In the genomic region with DNA sequence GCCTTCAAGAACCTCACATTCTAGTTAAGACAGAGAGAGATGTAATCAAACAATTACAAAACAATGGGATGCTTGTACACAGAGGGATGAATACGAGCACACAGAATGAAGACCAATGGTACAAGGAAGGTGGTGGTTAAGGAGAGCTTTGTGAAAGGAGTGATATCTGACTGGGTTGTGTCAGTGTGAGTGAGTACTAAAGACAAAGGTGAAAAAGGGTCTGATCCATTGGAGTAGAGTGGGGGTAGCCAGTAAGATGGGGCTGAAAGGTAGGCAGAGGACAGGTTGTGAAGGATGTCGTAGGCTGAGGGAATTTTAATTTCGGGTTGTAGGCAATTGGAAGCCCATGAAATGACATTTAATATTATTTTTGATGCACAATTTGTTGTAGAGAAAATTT, we compare ENCODE assay signal across 19 cellular contexts. TPM values are rescaled to one million over a fixed set of nuclear protein-coding genes. Genes with fewer than 3 reads are reported as not detected.
A peak's percentile ranks its signal among the peaks of the same experiment; 100 is the strongest.
DNase-seq lines count a peak whose midpoint lies in the region; ATAC-seq, FAIRE-seq and TF ChIP-seq lines count a peak whose summit lies in the region.
"Had no signal": no experiment of that assay in that cellular context is flagged by ENCODE, and none has a peak within 500 bp of the region (broad histone marks: within the 10 kb centered on the region; RNA-seq: fewer than 3 reads in every experiment).

No MANE protein-coding gene starts in this region.

- no peak overlapping the region for H3K4me3 Mint-ChIP-seq in neural progenitor cell
- H3K4me3 Mint-ChIP-seq: CD4-positive, alpha-beta memory T cell had no signal

- H3K36me3 Mint-ChIP-seq in neural progenitor cell: peaks cover 5% of the 10 kb centered on the region

- dilution Hi-C loops in endothelial cell of umbilical vein (cut with MboI; ENCODE audit: extremely low pct_ligation_motif_present, low sequenced_read_pairs): no loop called here

- H2AFZ ChIP-seq in Karpas-422 (ENCODE audit: low read length) (no peak overlapping the region), GM12878 (ENCODE audit: control insufficient read depth, low read depth, low read length) (no peak overlapping the region), endothelial cell of umbilical vein (ENCODE audit: low read depth, low read length) (no peak overlapping the region), neural progenitor cell (replicated peaks) (no peak overlapping the region)

- DNase-seq in Karpas-422: no peak
- no peak for DNase-seq in GM12878 (ENCODE audit: low read depth, low spot score)
- DNase-seq in endothelial cell of umbilical vein (ENCODE audit: low read depth, low spot score): no peak
- no peak for DNase-seq in neural progenitor cell (ENCODE audit: low spot score)
- no peak for DNase-seq in pancreas
- no peak for DNase-seq in nucleus accumbens (lab: John Stamatoyannopoulos, UW)
- DNase-seq: BE2C; CD4-positive, alpha-beta memory T cell; DMS79 treated with DMSO at 0.1 percent for 48 hours; EL; GOT3 had no signal

- SMC1A ChIA-PET in GM12878 (lab: Charles Lee; ENCODE audit: uncharacterized antibody, unreplicated experiment): no interaction called here

- intact Hi-C loops in GM12878 (cut with micrococcal nuclease; ENCODE audit: unreplicated experiment) (no loop called here), endothelial cell of umbilical vein (cut with micrococcal nuclease) (loop anchor here (1.0 to 10.0 kb wide), 7 partner anchors 10 to 200 kb away; partner anchors contain the start of genes MORN5, MRRF, NDUFA8 and RBM18), pancreas (cut with DNase I) (no loop called here)

- CTCF ChIA-PET in GM12878 (lab: Yijun Ruan, JAX): interaction anchor here (1.1 kb wide), 1 partner anchor 156 kb away, joined by 3 read pairs; no protein-coding TSS in a partner anchor
- CTCF ChIA-PET in endothelial cell of umbilical vein (lab: Charles Lee): interaction anchor here (0.7 to 4.6 kb wide), 7 partner anchors 9 to 155 kb away, joined by 3 to 20 read pairs (median 5); partner anchors contain the start of genes MRRF and RBM18

- 84% methylated on average over 3 of the region's 3 CpGs for WGBS in GM12878 (ENCODE audit: insufficient coverage, insufficient replicate concordance, low lambda C conversion rate, missing lambda C conversion rate)
- 85 to 86% methylated on average over 3 of the region's 3 CpGs for WGBS in pancreas, 2 donors

- H3K4me2 ChIP-seq in Karpas-422 (ENCODE audit: low read depth, low read length, poor library complexity, severe bottlenecking): no peak overlapping the region
- no peak overlapping the region for H3K4me2 ChIP-seq in GM12878 (ENCODE audit: control insufficient read depth, insufficient read depth)
- H3K4me2 ChIP-seq in endothelial cell of umbilical vein (ENCODE audit: insufficient read depth, low read length): peak overlapping the region; percentile 81
- H3K4me2 ChIP-seq in neural progenitor cell: no peak overlapping the region
- H3K4me2 ChIP-seq: A549 had no signal

- H3K27me3 Mint-ChIP-seq in neural progenitor cell (ENCODE audit: insufficient read depth, low read depth): no peaks in the 10 kb centered on the region
- H3K27me3 Mint-ChIP-seq: CD4-positive, alpha-beta memory T cell had no signal

- H3K27ac ChIP-seq in Karpas-422 (ENCODE audit: low read length): no peak overlapping the region
- H3K27ac ChIP-seq in GM12878 (ENCODE audit: control insufficient read depth, insufficient read depth): no peak overlapping the region
- peak overlapping the region; percentile 88 for H3K27ac ChIP-seq in endothelial cell of umbilical vein (ENCODE audit: insufficient read depth, low read depth, low read length)
- no peak overlapping the region for H3K27ac ChIP-seq in neural progenitor cell
- no peak overlapping the region for H3K27ac ChIP-seq in pancreas
- H3K27ac ChIP-seq: A549, C4-2B had no signal

- TF ChIP-seq EP300 in GM12878 (IDR thresholded peaks at IDR 0.05; ENCODE audit: borderline replicate concordance in 1 of 2, control insufficient read depth in 1 of 2, low read depth in 2 of 2, low read length in 2 of 2): no peak

- 0 out of 2 replicates have a peak, but pooled peaks cover 3% of the 10 kb centered on the region for H4K20me1 ChIP-seq in Karpas-422 (ENCODE audit: insufficient read depth, low read depth, low read length)
- H4K20me1 ChIP-seq in GM12878 (ENCODE audit: control insufficient read depth, insufficient read depth): no peaks in the 10 kb centered on the region
- H4K20me1 ChIP-seq in endothelial cell of umbilical vein (replicated peaks; ENCODE audit: control insufficient read depth, extremely low read depth, insufficient read depth, low read length): no peaks in the 10 kb centered on the region
- H4K20me1 ChIP-seq in neural progenitor cell (ENCODE audit: low read depth): peaks cover 8% of the 10 kb centered on the region

- H3K4me1 ChIP-seq in Karpas-422 (ENCODE audit: low read length) (peaks cover 9% of the 10 kb centered on the region), GM12878 (ENCODE audit: control insufficient read depth, insufficient read depth, low read length) (no peaks in the 10 kb centered on the region), endothelial cell of umbilical vein (ENCODE audit: control insufficient read depth, extremely low read depth, insufficient read depth, low read length) (peaks cover 37% of the 10 kb centered on the region), neural progenitor cell (no peaks in the 10 kb centered on the region), pancreas (no peaks in the 10 kb centered on the region)
- H3K4me1 ChIP-seq: A549, BE2C had no signal

- no peaks in the 10 kb centered on the region for H3K4me1 Mint-ChIP-seq in neural progenitor cell

- H3K9me3 Mint-ChIP-seq in neural progenitor cell: no peaks in the 10 kb centered on the region
- H3K9me3 Mint-ChIP-seq: CD4-positive, alpha-beta memory T cell had no signal

- no peak for ATAC-seq in GM12878
- ATAC-seq in SK-N-SH treated with all-trans-retinoic acid at 6 μM for 48 hours: no peak
- ATAC-seq in pancreas: no peak
- ATAC-seq: A549 had no signal

- TF ChIP-seq CTCF in GM12878 (IDR thresholded peaks at IDR 0.05 in 2 of 3, conservative IDR thresholded peaks at IDR 0.05 in 1 of 3; ENCODE audit: control insufficient read depth in 2 of 3, extremely low read depth in 1 of 3, insufficient read depth in 1 of 3, low read depth in 3 of 3, low read length in 3 of 3): no peak
- TF ChIP-seq CTCF in endothelial cell of umbilical vein (IDR thresholded peaks at IDR 0.05; ENCODE audit: extremely low read depth in 1 of 2, insufficient read depth in 1 of 2, low read depth in 1 of 2, low read length in 2 of 2): no peak
- no peak for TF ChIP-seq CTCF in neural progenitor cell (IDR thresholded peaks at IDR 0.05)
- no peak for TF ChIP-seq CTCF in pancreas (IDR thresholded peaks at IDR 0.05)

- H3K9me2 ChIP-seq in Karpas-422 (replicated peaks; ENCODE audit: insufficient read depth, low read length): no peaks in the 10 kb centered on the region

- H3K9me3 ChIP-seq in Karpas-422 (ENCODE audit: low read length) (no peaks in the 10 kb centered on the region), GM12878 (replicated peaks; ENCODE audit: control insufficient read depth, insufficient read depth, low read length) (no peaks in the 10 kb centered on the region), endothelial cell of umbilical vein (replicated peaks; ENCODE audit: control insufficient read depth, insufficient read depth, low read length) (no peaks in the 10 kb centered on the region), neural progenitor cell (ENCODE audit: low read depth) (no peaks in the 10 kb centered on the region), pancreas (no peaks in the 10 kb centered on the region)
- H3K9me3 ChIP-seq: A549, BE2C, HAP-1 had no signal

- RAD21 ChIA-PET in GM12878 (lab: Charles Lee; ENCODE audit: unreplicated experiment): no interaction called here

- peaks cover 70% of the 10 kb centered on the region for H3K79me2 ChIP-seq in Karpas-422 (ENCODE audit: low read length)
- H3K79me2 ChIP-seq in GM12878 (ENCODE audit: control insufficient read depth, insufficient read depth, low read length): no peaks in the 10 kb centered on the region; the same call in 1 of the 2 replicates
- peaks cover 14% of the 10 kb centered on the region for H3K79me2 ChIP-seq in endothelial cell of umbilical vein (ENCODE audit: control insufficient read depth, insufficient read depth, low read length)
- no peaks in the 10 kb centered on the region for H3K79me2 ChIP-seq in neural progenitor cell (ENCODE audit: low read depth)

- no peak overlapping the region for H3K27ac Mint-ChIP-seq in neural progenitor cell

- H3K27me3 ChIP-seq in Karpas-422 (ENCODE audit: low read length) (no peaks in the 10 kb centered on the region), GM12878 (replicated peaks in 1 of 2; ENCODE audit: control insufficient read depth in 2 of 2, insufficient read depth in 2 of 2, low read length in 1 of 2) (no peaks in the 10 kb centered on the region), endothelial cell of umbilical vein (ENCODE audit: control insufficient read depth in 2 of 2, insufficient read depth in 2 of 2, low read length in 2 of 2) (no peaks in the 10 kb centered on the region), neural progenitor cell (no peaks in the 10 kb centered on the region), pancreas (no peaks in the 10 kb centered on the region)
- H3K27me3 ChIP-seq: BE2C had no signal

- no peaks in the 10 kb centered on the region for H3F3A ChIP-seq in neural progenitor cell (ENCODE audit: low read depth)

- H3K4me3 ChIP-seq in Karpas-422 (ENCODE audit: low read length): no peak overlapping the region
- H3K4me3 ChIP-seq in GM12878: no peak overlapping the region
- peak overlapping the region in 1 of 3 experiments; percentile 33 for H3K4me3 ChIP-seq in endothelial cell of umbilical vein (replicated peaks in 1 of 3; ENCODE audit: insufficient read depth in 1 of 3, low read depth in 1 of 3, low read length in 3 of 3)
- H3K4me3 ChIP-seq in neural progenitor cell: no peak overlapping the region
- H3K4me3 ChIP-seq in pancreas: no peak overlapping the region
- H3K4me3 ChIP-seq: A549, HAP-1 had no signal

- TF ChIP-seq RAD21 in GM12878 (IDR thresholded peaks at IDR 0.05; ENCODE audit: insufficient read depth, low read depth, low read length): no peak

- H3K9ac ChIP-seq in Karpas-422 (ENCODE audit: low read length): 0 out of 2 replicates have a peak overlapping the region, but pooled peaks have one; percentile 5
- no peak overlapping the region for H3K9ac ChIP-seq in GM12878 (ENCODE audit: control insufficient read depth, insufficient read depth, low read length)
- H3K9ac ChIP-seq in endothelial cell of umbilical vein (replicated peaks; ENCODE audit: extremely low read depth, insufficient read depth, low read length): peak overlapping the region; percentile 85
- H3K9ac ChIP-seq in neural progenitor cell: peak overlapping the region; percentile 28

- H3K9me1 ChIP-seq in endothelial cell of umbilical vein (replicated peaks; ENCODE audit: control insufficient read depth, extremely low read depth, insufficient read depth, low read length): no peaks in the 10 kb centered on the region

- POLR2A ChIA-PET in GM12878 (lab: Charles Lee) (no interaction called here), endothelial cell of umbilical vein (lab: Charles Lee) (interaction anchor here (0.6 to 2.3 kb wide), 4 partner anchors 10 to 128 kb away, joined by 3 to 14 read pairs (median 4); partner anchors contain the start of genes LHX6, MRRF and RBM18)

- H3K36me3 ChIP-seq in Karpas-422 (ENCODE audit: insufficient read depth, low read length): peaks cover 43% of the 10 kb centered on the region
- H3K36me3 ChIP-seq in GM12878 (ENCODE audit: control insufficient read depth in 2 of 2, insufficient read depth in 2 of 2, low read length in 1 of 2): peaks cover 2 to 18% of the 10 kb centered on the region in 2 experiments; a peak in 3 of 4 replicates
- peaks cover 8 to 16% of the 10 kb centered on the region in 2 experiments for H3K36me3 ChIP-seq in endothelial cell of umbilical vein (ENCODE audit: control insufficient read depth in 2 of 2, extremely low read depth in 1 of 2, insufficient read depth in 2 of 2, low read length in 2 of 2)
- peaks cover 5% of the 10 kb centered on the region for H3K36me3 ChIP-seq in neural progenitor cell
- peaks cover 0 to 29% (median 12%) of the 10 kb centered on the region in 3 donors for H3K36me3 ChIP-seq in pancreas

- FAIRE-seq in GM12878 (lab: Jason Lieb, UNC) (peak; percentile 61), endothelial cell of umbilical vein (lab: Jason Lieb, UNC) (peak; percentile 18), pancreas (lab: Jason Lieb, UNC) (no peak)
- FAIRE-seq: A549, G401.6, GM12892 had no signal

- BruUV-seq in GM12878 (replicated peaks; lab: Mats Ljungman, UMichigan) (no TSS peak), endothelial cell of umbilical vein (replicated peaks; lab: Mats Ljungman, UMichigan) (no TSS peak)

- in situ Hi-C loops in GM12878 (cut with MboI): no loop called here

- TF ChIP-seq POLR2A in GM12878 (IDR thresholded peaks at IDR 0.05; ENCODE audit: low read depth, low read length) (no peak), endothelial cell of umbilical vein (IDR thresholded peaks at IDR 0.05; ENCODE audit: low read depth, low read length) (no peak)

RNA-seq across cellular contexts. Expression of gene RBM18, which starts 9.9 kb away (rescaled TPM):
- 8.5 and 14.5 TPM in 2 replicates for total RNA-seq in Karpas-422 (2014; rRNA removed; shearing (Covaris generic); ENCODE audit: low replicate concordance)
- total RNA-seq in GM12878 (2013; cell fraction: nucleolus; rRNA removed): 9.0 and 9.4 TPM in 2 replicates
- 6.4 and 7.9 TPM in 2 replicates for total RNA-seq in GM12878 (2014; rRNA removed)
- total RNA-seq in GM12878 (2014; rRNA removed; fragmentation: Illumina TruSeq; extraction: Trizol): 10.3 and 10.5 TPM in 2 replicates
- total RNA-seq in GM12878 (2021): 18.2 and 18.6 TPM in 2 replicates
- polyA plus RNA-seq in GM12878 (2011; ENCODE audit: low read depth): 7.0 TPM
- 36.9 and 59.3 TPM in 2 replicates for polyA plus RNA-seq in GM12878 (2011; rRNA removed)
- 12.3 and 13.0 TPM in 2 replicates for polyA plus RNA-seq in GM12878 (2011; cell fraction: cytosol; rRNA removed)
- polyA plus RNA-seq in GM12878 (2011; cell fraction: nucleus; rRNA removed): 8.6 and 10.2 TPM in 2 replicates
- polyA plus RNA-seq in GM12878 (2012): 11.2 and 12.8 TPM in 2 replicates
- polyA plus RNA-seq in GM12878 (2014; fragmentation: Illumina TruSeq; extraction: Trizol): 23.8 and 25.6 TPM in 2 replicates
- 10 to 100 TPM; 41.0 to 42.2 TPM for polyA plus RNA-seq in GM12878 (2014; fragmentation: Nextera tagmentation; extraction: Ambion mirVana)
- 10.9 and 11.5 TPM in 2 replicates for polyA plus RNA-seq in GM12878 (2014; rRNA removed)
- polyA plus RNA-seq in GM12878 (2016; fragmentation: Nextera tagmentation; extraction: Ambion mirVana): 10 to 100 TPM; 42.9 to 46.8 TPM
- 11.8 and 20.6 TPM in 2 replicates for polyA minus RNA-seq in GM12878 (2011; rRNA and poly(A)+ RNA removed)
- polyA minus RNA-seq in GM12878 (2011; cell fraction: cytosol; rRNA and poly(A)+ RNA removed): 4.9 and 7.2 TPM in 2 replicates
- polyA minus RNA-seq in GM12878 (2011; cell fraction: nucleus; rRNA and poly(A)+ RNA removed): 2.8 and 4.5 TPM in 2 replicates
- total RNA-seq in endothelial cell of umbilical vein: 26.9 and 28.6 TPM in 2 replicates
- polyA plus RNA-seq in endothelial cell of umbilical vein: 7.0 and 7.9 TPM in 2 replicates
- polyA plus RNA-seq in endothelial cell of umbilical vein (2011; cell fraction: cytosol; rRNA removed): 15.5 and 18.6 TPM in 2 replicates
- polyA plus RNA-seq in endothelial cell of umbilical vein (2011; cell fraction: nucleus; rRNA removed): 11.8 and 12.0 TPM in 2 replicates
- 22.9 and 24.7 TPM in 2 replicates for polyA plus RNA-seq in endothelial cell of umbilical vein (2012)
- polyA minus RNA-seq in endothelial cell of umbilical vein: 9.6 and 12.9 TPM in 2 replicates
- polyA minus RNA-seq in endothelial cell of umbilical vein (2011; cell fraction: cytosol; rRNA and poly(A)+ RNA removed): 12.4 TPM
- 5.4 TPM in 2 replicates for polyA minus RNA-seq in endothelial cell of umbilical vein (2011; cell fraction: nucleus; rRNA and poly(A)+ RNA removed)
- total RNA-seq in neural progenitor cell (ENCODE audit: low replicate concordance): 8.4 and 12.9 TPM in 2 replicates
- total RNA-seq in pancreas: 10 to 100 TPM in 1 of 6 donors, 1 to 10 TPM in 5; 5.0 to 10.5 (median 7.4) TPM
- polyA plus RNA-seq in pancreas: 1 to 10 TPM; 1.7 to 4.9 TPM

RNA-seq across cellular contexts. Expression of gene MRRF, which starts 9.9 kb away (rescaled TPM):
- 36.3 and 67.3 TPM in 2 replicates for total RNA-seq in Karpas-422 (2014; rRNA removed; shearing (Covaris generic); ENCODE audit: low replicate concordance)
- 111 and 125 TPM in 2 replicates for total RNA-seq in GM12878 (2013; cell fraction: nucleolus; rRNA removed)
- total RNA-seq in GM12878 (2014; rRNA removed) (74.9 and 75.1 TPM in 2 replicates), GM12878 (2014; rRNA removed; fragmentation: Illumina TruSeq; extraction: Trizol) (75.4 and 80.5 TPM in 2 replicates), GM12878 (2021) (55.7 and 64.8 TPM in 2 replicates), endothelial cell of umbilical vein (36.4 and 36.5 TPM in 2 replicates), neural progenitor cell (ENCODE audit: low replicate concordance) (22.1 and 44.4 TPM in 2 replicates), pancreas (10 to 100 TPM; 13.0 to 22.9 (median 17.5) TPM)
- 39.7 TPM for polyA plus RNA-seq in GM12878 (2011; ENCODE audit: low read depth)
- polyA plus RNA-seq in GM12878 (2011; rRNA removed) (111 and 123 TPM in 2 replicates), GM12878 (2014; fragmentation: Illumina TruSeq; extraction: Trizol) (112 and 152 TPM in 2 replicates), GM12878 (2014; fragmentation: Nextera tagmentation; extraction: Ambion mirVana) (10 to 100 TPM; 75.2 to 95.3 TPM), GM12878 (2014; rRNA removed) (75.3 and 87.4 TPM in 2 replicates), GM12878 (2016; fragmentation: Nextera tagmentation; extraction: Ambion mirVana) (10 to 100 TPM; 72.5 to 77.5 TPM), endothelial cell of umbilical vein (24.2 and 27.2 TPM in 2 replicates), pancreas (10 to 100 TPM; 15.1 to 27.8 TPM)
- polyA plus RNA-seq in GM12878 (2011; cell fraction: cytosol; rRNA removed): 65.9 and 69.4 TPM in 2 replicates
- polyA plus RNA-seq in GM12878 (2011; cell fraction: nucleus; rRNA removed): 122 and 181 TPM in 2 replicates
- 37.9 and 49.2 TPM in 2 replicates for polyA plus RNA-seq in GM12878 (2012)
- 62.7 and 70.5 TPM in 2 replicates for polyA minus RNA-seq in GM12878 (2011; rRNA and poly(A)+ RNA removed)
- 17.8 and 25.9 TPM in 2 replicates for polyA minus RNA-seq in GM12878 (2011; cell fraction: cytosol; rRNA and poly(A)+ RNA removed)
- polyA minus RNA-seq in GM12878 (2011; cell fraction: nucleus; rRNA and poly(A)+ RNA removed): 68.1 and 73.4 TPM in 2 replicates
- polyA plus RNA-seq in endothelial cell of umbilical vein (2011; cell fraction: cytosol; rRNA removed): 36.8 and 37.1 TPM in 2 replicates
- 67.3 and 78.8 TPM in 2 replicates for polyA plus RNA-seq in endothelial cell of umbilical vein (2011; cell fraction: nucleus; rRNA removed)
- polyA plus RNA-seq in endothelial cell of umbilical vein (2012): 26.9 and 44.5 TPM in 2 replicates
- 57.9 and 74.1 TPM in 2 replicates for polyA minus RNA-seq in endothelial cell of umbilical vein
- polyA minus RNA-seq in endothelial cell of umbilical vein (2011; cell fraction: cytosol; rRNA and poly(A)+ RNA removed): 49.5 TPM
- polyA minus RNA-seq in endothelial cell of umbilical vein (2011; cell fraction: nucleus; rRNA and poly(A)+ RNA removed): 36.4 and 53.4 TPM in 2 replicates

RNA-seq across cellular contexts. Expression of gene LHX6, which starts 26.0 kb away (rescaled TPM):
- total RNA-seq in Karpas-422 (2014; rRNA removed; shearing (Covaris generic); ENCODE audit: low replicate concordance): not detected in 2 replicates
- not detected in 2 replicates for total RNA-seq in GM12878 (2013; cell fraction: nucleolus; rRNA removed)
- total RNA-seq in GM12878 (2014; rRNA removed): not detected in 2 replicates
- total RNA-seq in GM12878 (2014; rRNA removed; fragmentation: Illumina TruSeq; extraction: Trizol): not detected in 2 replicates
- total RNA-seq in GM12878 (2021): not detected in 2 replicates
- polyA plus RNA-seq in GM12878 (2011; ENCODE audit: low read depth): not detected
- not detected in 2 replicates for polyA plus RNA-seq in GM12878 (2011; rRNA removed)
- not detected in 2 replicates for polyA plus RNA-seq in GM12878 (2011; cell fraction: cytosol; rRNA removed)
- polyA plus RNA-seq in GM12878 (2011; cell fraction: nucleus; rRNA removed): not detected in 2 replicates
- polyA plus RNA-seq in GM12878 (2012): 0.03 TPM in 1 of 2 replicates, not detected in the other
- polyA plus RNA-seq in GM12878 (2014; fragmentation: Illumina TruSeq; extraction: Trizol): not detected in 2 replicates
- not detected for polyA plus RNA-seq in GM12878 (2014; fragmentation: Nextera tagmentation; extraction: Ambion mirVana)
- not detected in 2 replicates for polyA plus RNA-seq in GM12878 (2014; rRNA removed)
- not detected for polyA plus RNA-seq in GM12878 (2016; fragmentation: Nextera tagmentation; extraction: Ambion mirVana)
- polyA minus RNA-seq in GM12878 (2011; rRNA and poly(A)+ RNA removed): not detected in 2 replicates
- polyA minus RNA-seq in GM12878 (2011; cell fraction: cytosol; rRNA and poly(A)+ RNA removed): not detected in 2 replicates
- not detected in 2 replicates for polyA minus RNA-seq in GM12878 (2011; cell fraction: nucleus; rRNA and poly(A)+ RNA removed)
- 9.4 and 18.4 TPM in 2 replicates for total RNA-seq in endothelial cell of umbilical vein
- 1.8 and 2.4 TPM in 2 replicates for polyA plus RNA-seq in endothelial cell of umbilical vein
- polyA plus RNA-seq in endothelial cell of umbilical vein (2011; cell fraction: cytosol; rRNA removed): 1.7 and 2.3 TPM in 2 replicates
- polyA plus RNA-seq in endothelial cell of umbilical vein (2011; cell fraction: nucleus; rRNA removed): 3.9 and 6.1 TPM in 2 replicates
- 4.1 and 5.6 TPM in 2 replicates for polyA plus RNA-seq in endothelial cell of umbilical vein (2012)
- polyA minus RNA-seq in endothelial cell of umbilical vein: 0.85 and 1.9 TPM in 2 replicates
- not detected for polyA minus RNA-seq in endothelial cell of umbilical vein (2011; cell fraction: cytosol; rRNA and poly(A)+ RNA removed)
- polyA minus RNA-seq in endothelial cell of umbilical vein (2011; cell fraction: nucleus; rRNA and poly(A)+ RNA removed): 0.77 and 3.1 TPM in 2 replicates
- total RNA-seq in neural progenitor cell (ENCODE audit: low replicate concordance): 0.93 TPM in 1 of 2 replicates, not detected in the other
- total RNA-seq in pancreas: 1 to 10 TPM in 2 of 6 donors, under 1 TPM in 4; 0.22 to 1.2 (median 0.86) TPM
- 1 to 10 TPM; 1.5 to 1.7 TPM for polyA plus RNA-seq in pancreas
- total RNA-seq: CD4-positive, alpha-beta memory T cell; HT-29 had no signal
- polyA plus RNA-seq: AG04450; CD4-positive, alpha-beta memory T cell had no signal
